Comparison of ENCODE assay signal across 11 cellular contexts in genomic region chr17:75518201-75518600, GRCh38. TPM values are rescaled to one million over a fixed set of nuclear protein-coding genes. Genes with fewer than 3 reads are reported as not detected.
DNase-seq lines count a peak whose midpoint lies in the region; ATAC-seq and TF ChIP-seq lines count a peak whose summit lies in the region.
"Had no signal": no experiment of that assay in that cellular context is flagged by ENCODE, and none has a peak within 500 bp of the region (broad histone marks: within the 10 kb centered on the region; RNA-seq: fewer than 3 reads in every experiment).

No MANE protein-coding gene starts in this region.

- peaks cover 12% of the 10 kb centered on the region; the same call in 1 of the 2 replicates for H3K36me3 ChIP-seq in Panc1 (ENCODE audit: control insufficient read depth, insufficient read depth, low read length)
- peaks cover 12 to 27% of the 10 kb centered on the region in 2 donors for H3K36me3 ChIP-seq in duodenal mucosa (ENCODE audit: control insufficient read depth in 1 of 2, insufficient read depth in 2 of 2, low read length in 2 of 2)
- peaks cover 0 to 6% of the 10 kb centered on the region in 2 donors for H3K36me3 ChIP-seq in gastrocnemius medialis
- H3K36me3 ChIP-seq: prostate gland had no signal

- DNase-seq in activated naive CD4-positive, alpha-beta T cell treated with anti-CD3 and anti-CD28 coated beads for 36 hours: no peak
- no peak for DNase-seq in activated naive CD4-positive, alpha-beta T cell treated with anti-CD3 and anti-CD28 coated beads, Interleukin-2, amount 50 U/mL, for 72 hours (ENCODE audit: low spot score in 2 of 2)
- no peak for DNase-seq in Panc1 (ENCODE audit: low read depth, low spot score)
- DNase-seq in type B pancreatic cell (ENCODE audit: extremely low spot score, unreplicated experiment): no peak
- DNase-seq in pons (ENCODE audit: low spot score): no peak
- no peak for DNase-seq in gastrocnemius medialis
- DNase-seq in NCI-H526 (lab: John Stamatoyannopoulos, UW): no peak
- DNase-seq: NCI-H2081, T-helper 9 cell had no signal

- no peak for TF ChIP-seq POLR2A in gastrocnemius medialis (IDR thresholded peaks at IDR 0.05)

- peaks cover 18% of the 10 kb centered on the region for H3K36me3 Mint-ChIP-seq in activated naive CD4-positive, alpha-beta T cell treated with anti-CD3 and anti-CD28 coated beads for 36 hours (ENCODE audit: low read depth)
- H3K36me3 Mint-ChIP-seq in activated naive CD4-positive, alpha-beta T cell treated with anti-CD3 and anti-CD28 coated beads, Interleukin-2, amount 50 U/mL, for 72 hours: peaks cover 15 to 17% of the 10 kb centered on the region in 2 donors
- H3K36me3 Mint-ChIP-seq in type B pancreatic cell: peaks cover 8% of the 10 kb centered on the region

- intact Hi-C loops in activated naive CD4-positive, alpha-beta T cell treated with anti-CD3 and anti-CD28 coated beads for 36 hours (cut with micrococcal nuclease): loop anchor here (5.0 to 10.0 kb wide), 2 partner anchors 234 to 253 kb away; partner anchors contain the start of genes GGA3 and MRPS7
- intact Hi-C loops in Panc1 (cut with micrococcal nuclease; ENCODE audit: unreplicated experiment) (no loop called here), gastrocnemius medialis (cut with DNase I; ENCODE audit: low total_unique reads) (loop anchor here (10.0 kb wide), 2 partner anchors 223 to 253 kb away; partner anchors contain the start of genes GGA3 and MRPS7)

- POLR2A ChIA-PET in Panc1 (lab: Charles Lee): no interaction called here

- H3K4me3 Mint-ChIP-seq in activated naive CD4-positive, alpha-beta T cell treated with anti-CD3 and anti-CD28 coated beads for 36 hours: peak overlapping the region; percentile 81
- peak overlapping the region; percentile 91 for H3K4me3 Mint-ChIP-seq in type B pancreatic cell

- no peak overlapping the region for H3K4me3 ChIP-seq in Panc1 (ENCODE audit: low read depth in 2 of 2, low read length in 2 of 2)
- peak overlapping the region in 1 of 2 donors; percentile 79 for H3K4me3 ChIP-seq in duodenal mucosa (ENCODE audit: low read depth in 1 of 2, low read length in 2 of 2)
- no peak overlapping the region for H3K4me3 ChIP-seq in gastrocnemius medialis

- in situ Hi-C loops in Panc1 (cut with HindIII; ENCODE audit: low pct_unique_long_range_greater_than_20kb, low sequenced_read_pairs): no loop called here
- in situ Hi-C loops in gastrocnemius medialis (cut with MboI; ENCODE audit: low sequenced_read_pairs in 4 of 4): loop anchor here in 1 of 4 donors (10.0 kb wide), 1 partner anchor 93 kb away; no protein-coding TSS in a partner anchor

- BruUV-seq in Panc1 (replicated peaks; lab: Mats Ljungman, UMichigan): TSS peak; percentile 62

- TF ChIP-seq CTCF in Panc1 (IDR thresholded peaks at IDR 0.05): no peak
- no peak for TF ChIP-seq CTCF in type B pancreatic cell (conservative IDR thresholded peaks at IDR 0.05)
- TF ChIP-seq CTCF in gastrocnemius medialis (IDR thresholded peaks at IDR 0.05 in 4 of 5, conservative IDR thresholded peaks at IDR 0.05 in 1 of 5): no peak

- no peaks in the 10 kb centered on the region for H3K27me3 Mint-ChIP-seq in activated naive CD4-positive, alpha-beta T cell treated with anti-CD3 and anti-CD28 coated beads for 36 hours (ENCODE audit: low read depth)
- no peaks in the 10 kb centered on the region for H3K27me3 Mint-ChIP-seq in type B pancreatic cell

- H3K27ac ChIP-seq in Panc1 (ENCODE audit: low read length) (no peak overlapping the region), duodenal mucosa (ENCODE audit: low read depth, low read length) (no peak overlapping the region), gastrocnemius medialis (no peak overlapping the region)
- H3K27ac ChIP-seq: prostate gland had no signal

- H3K9ac ChIP-seq in duodenal mucosa (ENCODE audit: low read depth in 1 of 2, low read length in 2 of 2): peak overlapping the region; percentile 27 to 62

- ATAC-seq in activated naive CD4-positive, alpha-beta T cell treated with anti-CD3 and anti-CD28 coated beads, Interleukin-2, amount 50 U/mL, for 72 hours: no peak
- ATAC-seq in Panc1: no peak
- no peak for ATAC-seq in gastrocnemius medialis

- no peaks in the 10 kb centered on the region for H3K9me3 Mint-ChIP-seq in activated naive CD4-positive, alpha-beta T cell treated with anti-CD3 and anti-CD28 coated beads for 36 hours
- no peaks in the 10 kb centered on the region for H3K9me3 Mint-ChIP-seq in activated naive CD4-positive, alpha-beta T cell treated with anti-CD3 and anti-CD28 coated beads, Interleukin-2, amount 50 U/mL, for 72 hours
- no peaks in the 10 kb centered on the region for H3K9me3 Mint-ChIP-seq in type B pancreatic cell

- no peak overlapping the region for H3K27ac Mint-ChIP-seq in activated naive CD4-positive, alpha-beta T cell treated with anti-CD3 and anti-CD28 coated beads for 36 hours
- H3K27ac Mint-ChIP-seq in activated naive CD4-positive, alpha-beta T cell treated with anti-CD3 and anti-CD28 coated beads, Interleukin-2, amount 50 U/mL, for 72 hours: no peak overlapping the region
- H3K27ac Mint-ChIP-seq in type B pancreatic cell: no peak overlapping the region

- H3K9me3 ChIP-seq in Panc1 (ENCODE audit: control insufficient read depth, insufficient read depth, low read depth, low read length): no peaks in the 10 kb centered on the region
- H3K9me3 ChIP-seq in duodenal mucosa (ENCODE audit: control insufficient read depth in 1 of 2, low read length in 2 of 2): no peaks in the 10 kb centered on the region
- H3K9me3 ChIP-seq in gastrocnemius medialis: no peaks in the 10 kb centered on the region
- H3K9me3 ChIP-seq: prostate gland had no signal

- CTCF ChIA-PET in activated naive CD4-positive, alpha-beta T cell treated with anti-CD3 and anti-CD28 coated beads for 36 hours (lab: Charles Lee): interaction anchor here (0.6 to 1.1 kb wide), 2 partner anchors 19 to 65 kb away, joined by 3 to 4 read pairs; no protein-coding TSS in a partner anchor
- CTCF ChIA-PET in Panc1 (lab: Charles Lee): interaction anchor here (0.7 kb wide), 1 partner anchor 61 kb away, joined by 3 read pairs; no protein-coding TSS in a partner anchor

- H3K4me1 Mint-ChIP-seq in activated naive CD4-positive, alpha-beta T cell treated with anti-CD3 and anti-CD28 coated beads for 36 hours (ENCODE audit: low read depth): peaks cover 23% of the 10 kb centered on the region
- H3K4me1 Mint-ChIP-seq in type B pancreatic cell (ENCODE audit: unreplicated experiment): peaks cover 23% of the 10 kb centered on the region

- H3K4me1 ChIP-seq in Panc1 (ENCODE audit: control insufficient read depth, insufficient read depth, low read length) (peaks cover 27% of the 10 kb centered on the region), duodenal mucosa (ENCODE audit: control insufficient read depth in 1 of 2, insufficient read depth in 2 of 2, low read length in 2 of 2) (peaks cover 20 to 32% of the 10 kb centered on the region in 2 donors), gastrocnemius medialis (peaks cover 19 to 27% of the 10 kb centered on the region in 2 donors)

- H3K27me3 ChIP-seq in Panc1 (ENCODE audit: control insufficient read depth, insufficient read depth, low read length): no peaks in the 10 kb centered on the region
- no peaks in the 10 kb centered on the region for H3K27me3 ChIP-seq in duodenal mucosa (ENCODE audit: control insufficient read depth in 1 of 2, insufficient read depth in 2 of 2, low read length in 2 of 2)
- H3K27me3 ChIP-seq in gastrocnemius medialis: no peaks in the 10 kb centered on the region

RNA-seq across cellular contexts. Expression of gene TSEN54, which starts 1.9 kb away (rescaled TPM):
- total RNA-seq in activated naive CD4-positive, alpha-beta T cell treated with anti-CD3 and anti-CD28 coated beads for 36 hours: 10 to 100 TPM; 21.4 to 22.0 TPM
- total RNA-seq in activated naive CD4-positive, alpha-beta T cell treated with anti-CD3 and anti-CD28 coated beads, Interleukin-2, amount 50 U/mL, for 72 hours: 10 to 100 TPM; 26.8 to 45.5 TPM
- 78.7 TPM for total RNA-seq in Panc1 (2021; ENCODE audit: unreplicated experiment)
- 50.8 TPM for polyA plus RNA-seq in Panc1 (2012; ENCODE audit: insufficient read length)
- 28.4 and 41.0 TPM in 2 replicates for total RNA-seq in type B pancreatic cell (ENCODE audit: low replicate concordance)
- total RNA-seq in gastrocnemius medialis: 10 to 100 TPM; 15.4 to 31.2 (median 17.8) TPM

RNA-seq across cellular contexts. Expression of gene CASKIN2, which starts 2.9 kb away (rescaled TPM):
- 1 to 10 TPM; 1.0 to 1.1 TPM for total RNA-seq in activated naive CD4-positive, alpha-beta T cell treated with anti-CD3 and anti-CD28 coated beads for 36 hours
- 1 to 10 TPM; 1.7 to 3.5 TPM for total RNA-seq in activated naive CD4-positive, alpha-beta T cell treated with anti-CD3 and anti-CD28 coated beads, Interleukin-2, amount 50 U/mL, for 72 hours
- total RNA-seq in Panc1 (2021; ENCODE audit: unreplicated experiment): 40.0 TPM
- 20.3 TPM for polyA plus RNA-seq in Panc1 (2012; ENCODE audit: insufficient read length)
- total RNA-seq in type B pancreatic cell (ENCODE audit: low replicate concordance): 29.5 and 31.2 TPM in 2 replicates
- total RNA-seq in gastrocnemius medialis: 10 to 100 TPM; 11.3 to 24.1 (median 16.8) TPM

RNA-seq across cellular contexts. Expression of gene LLGL2, which starts 7.3 kb away (rescaled TPM):
- total RNA-seq in activated naive CD4-positive, alpha-beta T cell treated with anti-CD3 and anti-CD28 coated beads for 36 hours: 1 to 10 TPM; 6.2 to 6.8 TPM
- 10 to 100 TPM; 12.0 to 12.8 TPM for total RNA-seq in activated naive CD4-positive, alpha-beta T cell treated with anti-CD3 and anti-CD28 coated beads, Interleukin-2, amount 50 U/mL, for 72 hours
- total RNA-seq in Panc1 (2021; ENCODE audit: unreplicated experiment): 201 TPM
- 233 TPM for polyA plus RNA-seq in Panc1 (2012; ENCODE audit: insufficient read length)
- total RNA-seq in type B pancreatic cell (ENCODE audit: low replicate concordance): 90.6 and 226 TPM in 2 replicates
- 1 to 10 TPM in 3 of 4 donors, under 1 TPM in 1; 0.78 to 7.1 (median 1.4) TPM for total RNA-seq in gastrocnemius medialis
